Comparison of ENCODE assay signal across 8 cellular contexts in genomic region chr1:221743416-221744208, GRCh38.
DNase-seq lines count a peak whose midpoint lies in the region; ATAC-seq lines count a peak whose summit lies in the region.

No MANE protein-coding gene starts in this region.

- H3K4me1 ChIP-seq in endocrine pancreas (ENCODE audit: control insufficient read depth, insufficient read depth, low read length), result no peaks in the 10 kb centered on the region
- H3K4me1 ChIP-seq in neuron (ENCODE audit: insufficient read depth, low read length), result peaks cover 3% of the 10 kb centered on the region

- H3K36me3 ChIP-seq in endocrine pancreas (ENCODE audit: control insufficient read depth, insufficient read depth, low read length), result no peaks in the 10 kb centered on the region
- no peaks in the 10 kb centered on the region for H3K36me3 ChIP-seq in neuron (ENCODE audit: insufficient read depth, low read length)

- DNase-seq in DMS79 (lab: John Stamatoyannopoulos, UW), result peak; percentile 26
- DNase-seq in NCI-H526 treated with DMSO at 0.1 percent for 48 hours (lab: John Stamatoyannopoulos, UW), result peak; percentile 17
- DNase-seq in AG20443 (ENCODE audit: low spot score), result no peak
- no peak for DNase-seq in NK-92 treated with Interleukin-12 subunit alpha and Interleukin-12 subunit beta, amount 100 ng/mL, for 24 hours (lab: John Stamatoyannopoulos, UW)

- H3K4me3 ChIP-seq in endocrine pancreas (ENCODE audit: control insufficient read depth, insufficient read depth, low read length) (peak overlapping the region; percentile 85), neuron (ENCODE audit: low read length) (peak overlapping the region; percentile 73)

- H3K9ac ChIP-seq in endocrine pancreas (ENCODE audit: control insufficient read depth, insufficient read depth, low read length), result peak overlapping the region; percentile 49

- peak overlapping the region; percentile 68 for H2AFZ ChIP-seq in neuron (ENCODE audit: low read depth, low read length)

- H3K27me3 ChIP-seq in endocrine pancreas (ENCODE audit: control insufficient read depth, insufficient read depth, low read length), result no peaks in the 10 kb centered on the region
- peaks cover 26% of the 10 kb centered on the region for H3K27me3 ChIP-seq in neuron (ENCODE audit: insufficient read depth, low read length)

- no peaks in the 10 kb centered on the region for H3K9me3 ChIP-seq in endocrine pancreas (ENCODE audit: control insufficient read depth, low read length)
- no peaks in the 10 kb centered on the region for H3K9me3 ChIP-seq in neuron (ENCODE audit: low read length)

- ATAC-seq in GM21360 (IDR thresholded peaks at IDR 0.05; ENCODE audit: unreplicated experiment) (peak; percentile 12), GM19455 (IDR thresholded peaks at IDR 0.05; ENCODE audit: unreplicated experiment) (no peak)

Comparison
In these comparisons a context has a peak if more than half of its experiments do, and no peak if none do; other contexts are left out.
1. DNase-seq: peak in DMS79 (single experiment) and NCI-H526 treated with DMSO at 0.1 percent for 48 hours (single experiment); none in AG20443 (single experiment) and NK-92 treated with Interleukin-12 subunit alpha and Interleukin-12 subunit beta, amount 100 ng/mL, for 24 hours (single experiment).